9 cellular contexts compared by ENCODE assay signal in genomic region chr20:57711311-57711712, GRCh38. TPM values are rescaled to one million over a fixed set of nuclear protein-coding genes. Genes with fewer than 3 reads are reported as not detected.
DNase-seq lines count a peak whose midpoint lies in the region; ATAC-seq, FAIRE-seq and TF ChIP-seq lines count a peak whose summit lies in the region.
"Had no signal": no experiment of that assay in that cellular context is flagged by ENCODE, and none has a peak within 500 bp of the region (broad histone marks: within the 10 kb centered on the region; RNA-seq: fewer than 3 reads in every experiment).

No MANE protein-coding gene starts in this region.

- H3K36me3 ChIP-seq in HUES48 (ENCODE audit: control insufficient read depth, insufficient read depth, low read length) (no peaks in the 10 kb centered on the region), Karpas-422 (ENCODE audit: insufficient read depth, low read length) (no peaks in the 10 kb centered on the region)

- ATAC-seq in A549, result peak; percentile 6 to 17; a peak in 3 of 6 replicates

- 65% methylated on average over 6 of the region's 8 CpGs for WGBS in A549 (ENCODE audit: missing lambda C conversion rate)

- peaks cover 64% of the 10 kb centered on the region for H3K4me1 ChIP-seq in A549
- peaks cover 23% of the 10 kb centered on the region for H3K4me1 ChIP-seq in HUES48 (ENCODE audit: control insufficient read depth, insufficient read depth, low read length)
- H3K4me1 ChIP-seq in Karpas-422 (ENCODE audit: low read length), result peaks cover 31% of the 10 kb centered on the region

- H3K9me2 ChIP-seq in Karpas-422 (replicated peaks; ENCODE audit: insufficient read depth, low read length), result no peaks in the 10 kb centered on the region

- H3K4me2 ChIP-seq in A549 (peak overlapping the region; percentile 90), Karpas-422 (ENCODE audit: low read depth, low read length, poor library complexity, severe bottlenecking) (no peak overlapping the region)

- in situ Hi-C loops in T47D (cut with HindIII; ENCODE audit: low pct_unique_long_range_greater_than_20kb, low sequenced_read_pairs), result no loop called here

- H3K4me3 ChIP-seq in A549 (peak overlapping the region; percentile 81), HUES48 (ENCODE audit: low read depth, low read length) (peak overlapping the region; percentile 94; the same call in 1 of the 2 replicates), Karpas-422 (ENCODE audit: low read length) (no peak overlapping the region)

- H3K27ac Mint-ChIP-seq in nephron progenitor cell, result no peak overlapping the region

- H3K27ac ChIP-seq in A549, result peak overlapping the region; percentile 97 to 98
- H3K27ac ChIP-seq in HUES48 (ENCODE audit: low read depth, low read length), result peak overlapping the region; percentile 98
- H3K27ac ChIP-seq in Karpas-422 (ENCODE audit: low read length), result no peak overlapping the region

- TF ChIP-seq POLR2A in A549 (IDR thresholded peaks at IDR 0.05; ENCODE audit: low read length), result no peak

- peak overlapping the region; percentile 88 for H3K4me3 Mint-ChIP-seq in nephron progenitor cell

- no peak overlapping the region for H2AFZ ChIP-seq in Karpas-422 (ENCODE audit: low read length)

- H3K27me3 ChIP-seq in HUES48 (ENCODE audit: control insufficient read depth, insufficient read depth, low read length) (peaks cover 14% of the 10 kb centered on the region; the same call in 1 of the 2 replicates), Karpas-422 (ENCODE audit: low read length) (no peaks in the 10 kb centered on the region)

- TF ChIP-seq EP300 in A549 (IDR thresholded peaks at IDR 0.05), result no peak

- H3K36me3 Mint-ChIP-seq in nephron progenitor cell (ENCODE audit: low read depth), result no peaks in the 10 kb centered on the region

- H3K9me3 ChIP-seq in A549, result no peaks in the 10 kb centered on the region
- H3K9me3 ChIP-seq in HUES48 (ENCODE audit: control insufficient read depth, insufficient read depth, low read length), result no peaks in the 10 kb centered on the region
- no peaks in the 10 kb centered on the region for H3K9me3 ChIP-seq in Karpas-422 (ENCODE audit: low read length)

- TF ChIP-seq RAD21 in A549 (conservative IDR thresholded peaks at IDR 0.05 in 1 of 2, IDR thresholded peaks at IDR 0.05 in 1 of 2), result peak in 1 of 2 experiments; percentile 23; a peak in 2 of 5 replicates

- no peaks in the 10 kb centered on the region for H3K79me2 ChIP-seq in Karpas-422 (ENCODE audit: low read length)

- DNase-seq in A549 (ENCODE audit: low read depth in 1 of 2, low spot score in 1 of 2), result peak in 1 of 2 experiments; percentile 55
- peak; percentile 35 to 50 for DNase-seq in T47D (ENCODE audit: low read depth in 1 of 2, low spot score in 1 of 2)
- no peak for DNase-seq in nephron progenitor cell
- no peak for DNase-seq in NCI-H1930 (lab: John Stamatoyannopoulos, UW)
- DNase-seq in Karpas-422, result no peak
- no peak for DNase-seq in SHP77 treated with DMSO at 0.1 percent for 48 hours (lab: John Stamatoyannopoulos, UW)
- DNase-seq in stimulated activated naive CD4-positive, alpha-beta T cell treated with Interleukin-2 at 50 U/mL for 16 hours (lab: John Stamatoyannopoulos, UW), result no peak
- DNase-seq: DMS53 had no signal

- TF ChIP-seq CTCF in A549 (IDR thresholded peaks at IDR 0.05), result no peak
- TF ChIP-seq CTCF in nephron progenitor cell (IDR thresholded peaks at IDR 0.05), result no peak

- POLR2A ChIA-PET in A549 (lab: Yijun Ruan, JAX), result interaction anchor here (0.9 to 5.6 kb wide), 10 partner anchors 7 to 420 kb away, joined by 3 to 78 read pairs (median 12); no protein-coding TSS in a partner anchor

- no peaks in the 10 kb centered on the region for H3K9me3 Mint-ChIP-seq in nephron progenitor cell

- H4K20me1 ChIP-seq in Karpas-422 (ENCODE audit: insufficient read depth, low read depth, low read length), result peaks cover 31% of the 10 kb centered on the region; the same call in 1 of the 2 replicates

- peaks cover 34% of the 10 kb centered on the region for H3K27me3 Mint-ChIP-seq in nephron progenitor cell (ENCODE audit: low read depth, poor library complexity)

- H3K9ac ChIP-seq in HUES48 (ENCODE audit: low read depth, low read length) (no peak overlapping the region), Karpas-422 (ENCODE audit: low read length) (no peak overlapping the region)

- peaks cover 58% of the 10 kb centered on the region for H3K4me1 Mint-ChIP-seq in nephron progenitor cell

- CTCF ChIA-PET in A549 (lab: Yijun Ruan, JAX), result interaction anchor here (1.0 to 4.0 kb wide), 21 partner anchors 9 to 498 kb away, joined by 3 to 27 read pairs (median 5); no protein-coding TSS in a partner anchor

- no peak for FAIRE-seq in A549 (lab: Jason Lieb, UNC)

TF ChIP-seq in A549, 52 proteins besides CTCF, POLR2A, EP300 and RAD21:
- TF ChIP-seq MAFK (IDR thresholded peaks at IDR 0.05; ENCODE audit: partially characterized antibody) (no peak), TP53 (CRISPR knock-in tag; IDR thresholded peaks at IDR 0.05) (no peak), SMC3 (IDR thresholded peaks at IDR 0.05) (peak; percentile 40; the same call in 2 of the 3 replicates)
TF ChIP-seq in A549: peak in this region for 1.

RNA-seq across cellular contexts. Expression of gene PMEPA1, which starts 1.5 kb away (rescaled TPM):
- polyA plus RNA-seq in A549 (2011; rRNA removed) (131 and 150 TPM in 2 replicates), A549 (2017; fragmentation: RNase III; extraction: RNeasy Plus Mini Kit Qiagen cat#74134 plus additional on column Dnase treatment) (114 to 152 TPM (median 147 TPM) in 3 replicates)
- polyA plus RNA-seq in A549 (2012; cell fraction: cytosol; rRNA removed), result 145 and 229 TPM in 2 replicates
- 263 and 339 TPM in 2 replicates for polyA plus RNA-seq in A549 (2012; cell fraction: nucleus; rRNA removed)
- polyA minus RNA-seq in A549 (2011; rRNA and poly(A)+ RNA removed), result 151 and 188 TPM in 2 replicates
- total RNA-seq in Karpas-422 (2014; rRNA removed; shearing (Covaris generic); ENCODE audit: low replicate concordance), result 1.6 and 1.9 TPM in 2 replicates

Comparison
In these comparisons a context has a peak if more than half of its experiments do, and no peak if none do; other contexts are left out.
1. DNase-seq: peak in T47D (2 of 2); none in nephron progenitor cell (single experiment), NCI-H1930 (0 of 2), Karpas-422 (single experiment), SHP77 treated with DMSO at 0.1 percent for 48 hours (single experiment) and stimulated activated naive CD4-positive, alpha-beta T cell treated with Interleukin-2 at 50 U/mL for 16 hours (single experiment).